15 cellular contexts compared by ENCODE assay signal in the genomic region with DNA sequence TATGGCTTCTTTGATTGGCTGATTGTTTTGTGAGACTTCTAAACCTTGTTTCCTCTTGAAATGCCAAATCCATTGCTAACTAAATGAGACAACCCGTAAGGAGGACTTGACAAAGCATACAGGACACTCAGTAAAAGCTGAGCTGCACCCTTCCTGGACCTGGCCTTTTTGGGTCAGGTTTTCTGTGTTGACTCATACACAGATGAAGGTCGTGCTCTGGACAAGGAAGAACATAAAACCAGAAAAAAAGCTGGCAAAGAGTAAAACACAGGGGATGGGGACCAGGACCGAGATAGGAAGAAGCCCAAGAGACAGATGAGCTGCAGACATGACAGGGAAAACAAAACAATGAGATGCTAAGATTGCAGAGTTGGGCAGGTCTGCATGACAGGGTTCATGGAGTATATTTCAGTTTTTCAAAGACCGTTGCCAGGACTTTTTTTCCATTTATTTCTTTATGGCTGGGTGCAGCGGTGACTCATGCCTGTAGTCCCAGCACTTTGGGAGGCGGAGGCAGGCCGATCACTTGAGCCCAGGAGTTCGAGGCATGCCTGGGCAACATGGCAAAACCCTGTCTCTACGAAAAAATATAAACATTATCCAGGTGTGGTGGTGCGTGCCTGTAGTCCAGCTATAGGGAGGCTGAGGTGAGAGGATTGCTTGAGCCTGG. TPM values are rescaled to one million over a fixed set of nuclear protein-coding genes. Genes with fewer than 3 reads are reported as not detected.
DNase-seq lines count a peak whose midpoint lies in the region; ATAC-seq, FAIRE-seq and TF ChIP-seq lines count a peak whose summit lies in the region.
"Had no signal": no experiment of that assay in that cellular context is flagged by ENCODE, and none has a peak within 500 bp of the region (broad histone marks: within the 10 kb centered on the region; RNA-seq: fewer than 3 reads in every experiment).

No MANE protein-coding gene starts in this region.

- DNase-seq in Daoy (ENCODE audit: low read depth) (peak; percentile 53), RCC 7860 (ENCODE audit: low spot score) (peak; percentile 36), osteocyte (ENCODE audit: extremely low spot score, unreplicated experiment) (no peak), islet precursor cell (no peak), gastrocnemius medialis (no peak), glutamatergic neuron (no peak), thyroid gland (no peak)
- DNase-seq: activated CD8-positive, alpha-beta T cell treated with anti-CD3 and anti-CD28 coated beads, Interleukin-2, amount 10 ng/mL, durations not matched to agents 7 days and 5 days; activated naive CD4-positive, alpha-beta T cell treated with Interleukin-2 at 50 U/mL for 16 hours; left lung; NCI-H1105; NCI-H510A treated with DMSO at 0.1 percent for 48 hours had no signal

- H3K27ac Mint-ChIP-seq in osteocyte (ENCODE audit: unreplicated experiment) (peak overlapping the region; percentile 67), glutamatergic neuron (ENCODE audit: unreplicated experiment) (no peak overlapping the region)
- H3K27ac Mint-ChIP-seq: activated CD8-positive, alpha-beta T cell treated with anti-CD3 and anti-CD28 coated beads, Interleukin-2, amount 10 ng/mL, durations not matched to agents 7 days and 5 days had no signal

- H3K36me3 Mint-ChIP-seq in osteocyte (ENCODE audit: unreplicated experiment) (peaks cover 4% of the 10 kb centered on the region), glutamatergic neuron (ENCODE audit: unreplicated experiment) (no peaks in the 10 kb centered on the region)

- H3K27me3 ChIP-seq in gastrocnemius medialis (no peaks in the 10 kb centered on the region), thyroid gland (no peaks in the 10 kb centered on the region)
- H3K27me3 ChIP-seq: left lung, neutrophil had no signal

- H3K36me3 ChIP-seq in gastrocnemius medialis: no peaks in the 10 kb centered on the region
- H3K36me3 ChIP-seq in thyroid gland: no peaks in the 10 kb centered on the region
- H3K36me3 ChIP-seq: left lung, neutrophil had no signal

- H3K9me3 Mint-ChIP-seq in osteocyte (ENCODE audit: unreplicated experiment) (peaks cover 6% of the 10 kb centered on the region), glutamatergic neuron (ENCODE audit: unreplicated experiment) (peaks cover 6% of the 10 kb centered on the region)

- no peak for TF ChIP-seq POLR2A in gastrocnemius medialis (IDR thresholded peaks at IDR 0.05)
- no peak for TF ChIP-seq POLR2A in thyroid gland (IDR thresholded peaks at IDR 0.05)

- no peak overlapping the region for H3K27ac ChIP-seq in gastrocnemius medialis
- no peak overlapping the region for H3K27ac ChIP-seq in thyroid gland
- H3K27ac ChIP-seq: neutrophil had no signal

- no peak for FAIRE-seq in RCC 7860 (lab: Jason Lieb, UNC)
- FAIRE-seq: GM12891 had no signal

- H3K4me3 Mint-ChIP-seq in osteocyte (ENCODE audit: unreplicated experiment) (no peak overlapping the region), glutamatergic neuron (ENCODE audit: unreplicated experiment) (no peak overlapping the region)
- H3K4me3 Mint-ChIP-seq: activated CD8-positive, alpha-beta T cell treated with anti-CD3 and anti-CD28 coated beads, Interleukin-2, amount 10 ng/mL, durations not matched to agents 7 days and 5 days had no signal

- H3K4me1 ChIP-seq in gastrocnemius medialis (peaks cover 0 to 3% of the 10 kb centered on the region in 2 donors), thyroid gland (peaks cover 0 to 6% of the 10 kb centered on the region in 2 donors)

- in situ Hi-C loops in gastrocnemius medialis (cut with MboI; ENCODE audit: low sequenced_read_pairs in 4 of 4): no loop called here

- H3K4me3 ChIP-seq in gastrocnemius medialis (no peak overlapping the region), thyroid gland (replicated peaks in 1 of 3) (no peak overlapping the region)
- H3K4me3 ChIP-seq: left lung had no signal

- peak; percentile 79 for ATAC-seq in esophagus mucosa
- ATAC-seq in gastrocnemius medialis: no peak
- ATAC-seq: activated CD8-positive, alpha-beta T cell treated with anti-CD3 and anti-CD28 coated beads, Interleukin-2, amount 10 ng/mL, durations not matched to agents 7 days and 5 days; left lung had no signal

- 78 to 86% methylated on average over 10 of the region's 10 CpGs for WGBS in thyroid gland, 2 donors

- intact Hi-C loops in gastrocnemius medialis (cut with DNase I; ENCODE audit: low total_unique reads): no loop called here
- intact Hi-C loops in thyroid gland (cut with DNase I): no loop called here

- H3K27me3 Mint-ChIP-seq in osteocyte (ENCODE audit: unreplicated experiment) (no peaks in the 10 kb centered on the region), glutamatergic neuron (ENCODE audit: unreplicated experiment) (peaks cover 1% of the 10 kb centered on the region)

- TF ChIP-seq CTCF in osteocyte (IDR thresholded peaks at IDR 0.05) (no peak), gastrocnemius medialis (IDR thresholded peaks at IDR 0.05 in 4 of 5, conservative IDR thresholded peaks at IDR 0.05 in 1 of 5) (no peak), glutamatergic neuron (IDR thresholded peaks at IDR 0.05; ENCODE audit: partially characterized antibody, unreplicated experiment) (no peak), thyroid gland (IDR thresholded peaks at IDR 0.05) (no peak)

- H3K4me1 Mint-ChIP-seq in osteocyte (ENCODE audit: unreplicated experiment): peaks cover 72% of the 10 kb centered on the region
- peaks cover 5% of the 10 kb centered on the region for H3K4me1 Mint-ChIP-seq in glutamatergic neuron (ENCODE audit: low read depth, unreplicated experiment)

- H3K9me3 ChIP-seq in gastrocnemius medialis (no peaks in the 10 kb centered on the region), thyroid gland (no peaks in the 10 kb centered on the region)
- H3K9me3 ChIP-seq: left lung, neutrophil had no signal

RNA-seq across cellular contexts. Expression of gene INO80C, which starts 41.4 kb away (rescaled TPM):
- 3.9 and 5.2 TPM in 2 replicates for total RNA-seq in Daoy (2014; rRNA removed; shearing (Covaris generic))
- total RNA-seq in esophagus mucosa (63.3 TPM), osteocyte (27.1 and 30.2 TPM in 2 replicates), gastrocnemius medialis (1 to 10 TPM; 5.3 to 6.4 (median 5.5) TPM), glutamatergic neuron (ENCODE audit: unreplicated experiment) (38.7 TPM), thyroid gland (10 to 100 TPM in 1 of 4 donors, 1 to 10 TPM in 3; 5.1 to 19.3 (median 8.2) TPM)

Comparison
In these comparisons a context has a peak if more than half of its experiments do, and no peak if none do; other contexts are left out.
1. DNase-seq: peak in Daoy (single experiment) and RCC 7860 (single experiment); none in osteocyte (single experiment), islet precursor cell (single experiment), gastrocnemius medialis (0 of 2), glutamatergic neuron (single experiment) and thyroid gland (0 of 2).